In the genomic region with DNA sequence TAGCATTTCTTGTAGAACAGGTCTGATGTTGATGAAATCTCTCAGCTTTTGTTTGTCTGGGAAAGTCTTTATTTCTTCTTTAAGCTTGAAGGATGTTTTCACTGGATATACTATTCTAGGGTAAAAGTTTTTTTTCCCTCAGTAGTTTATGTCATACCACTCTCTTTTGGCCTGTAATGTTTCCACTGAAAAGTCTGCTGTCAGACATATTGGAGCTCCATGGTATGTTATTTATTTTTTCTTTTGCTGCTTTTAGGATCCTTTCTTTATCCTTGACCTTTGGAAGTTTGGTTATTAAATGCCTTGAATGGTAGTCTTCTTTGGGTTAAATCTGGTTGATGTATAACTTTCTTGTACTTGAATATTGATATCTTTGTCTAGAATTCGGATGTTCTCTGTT, we compare ENCODE assay signal across 29 cellular contexts.
"Had no signal": no experiment of that assay in that cellular context is flagged by ENCODE, and none has a peak within 500 bp of the region (broad histone marks: within the 10 kb centered on the region; RNA-seq: fewer than 3 reads in every experiment).

No MANE protein-coding gene starts in this region.

- H3K4me1 ChIP-seq: adrenal gland, body of pancreas, esophagus squamous epithelium, gastroesophageal sphincter, heart right ventricle had no signal

- ATAC-seq: activated CD4-positive, CD25-positive, alpha-beta regulatory T cell treated with anti-CD3 and anti-CD28 coated beads, Interleukin-2, amount 50 U/mL, for 24 hours; activated naive CD4-positive, alpha-beta T cell treated with anti-CD3 and anti-CD28 coated beads, Interleukin-2, amount 50 U/mL, for 72 hours; activated T-cell treated with anti-CD3 and anti-CD28 coated beads, Interleukin-2, amount 50 U/mL, for 72 hours; body of pancreas; effector memory CD8-positive, alpha-beta T cell; gastroesophageal sphincter; heart right ventricle had no signal

- H3K4me3 Mint-ChIP-seq: activated B cell treated with CpG ODN at 0.5 μM for 24 hours; activated CD4-positive, alpha-beta memory T cell treated with anti-CD3 and anti-CD28 coated beads for 36 hours; activated naive CD4-positive, alpha-beta T cell treated with anti-CD3 and anti-CD28 coated beads, Interleukin-2, amount 10 ng/mL, durations not matched to agents 7 days and 5 days; activated T-cell treated with anti-CD3 and anti-CD28 coated beads, Interleukin-2, amount 50 U/mL, for 24 hours; activated T-cell treated with anti-CD3 and anti-CD28 coated beads, Interleukin-2, amount 50 U/mL, for 72 hours; effector memory CD8-positive, alpha-beta T cell had no signal

- H3K27ac ChIP-seq: adrenal gland, body of pancreas, epithelial cell of prostate, esophagus squamous epithelium, gastroesophageal sphincter, heart right ventricle, VCaP had no signal

- H3K36me3 ChIP-seq: adrenal gland, esophagus squamous epithelium, gastroesophageal sphincter had no signal

- FAIRE-seq: endothelial cell of umbilical vein had no signal

- H3K27ac Mint-ChIP-seq: activated B cell treated with CpG ODN at 0.5 μM for 24 hours; activated CD4-positive, alpha-beta memory T cell treated with anti-CD3 and anti-CD28 coated beads for 36 hours; activated naive CD4-positive, alpha-beta T cell treated with anti-CD3 and anti-CD28 coated beads, Interleukin-2, amount 10 ng/mL, durations not matched to agents 7 days and 5 days; activated T-cell treated with anti-CD3 and anti-CD28 coated beads, Interleukin-2, amount 50 U/mL, for 24 hours; activated T-cell treated with anti-CD3 and anti-CD28 coated beads, Interleukin-2, amount 50 U/mL, for 72 hours; effector memory CD8-positive, alpha-beta T cell had no signal

- H3K27me3 ChIP-seq: adrenal gland, body of pancreas, esophagus squamous epithelium, gastroesophageal sphincter, heart right ventricle had no signal

- DNase-seq: activated B cell treated with CpG ODN at 0.5 μM for 24 hours; activated CD4-positive, alpha-beta memory T cell treated with anti-CD3 and anti-CD28 coated beads for 36 hours; activated CD4-positive, alpha-beta T cell treated with anti-CD3 and anti-CD28 coated beads for 48 hours; activated CD8-positive, alpha-beta memory T cell treated with anti-CD3 and anti-CD28 coated beads, Interleukin-2, amount 50 U/mL, for 48 hours; activated gamma-delta T cell; activated naive CD4-positive, alpha-beta T cell; activated naive CD4-positive, alpha-beta T cell treated with anti-CD3 and anti-CD28 coated beads, Interleukin-2, amount 10 ng/mL, durations not matched to agents 7 days and 5 days; activated T-cell treated with anti-CD3 and anti-CD28 coated beads for 4 hours; activated T-cell treated with anti-CD3 and anti-CD28 coated beads, Interleukin-2, amount 50 U/mL, for 24 hours; activated T-cell treated with anti-CD3 and anti-CD28 coated beads, Interleukin-2, amount 50 U/mL, for 72 hours; adrenal gland; amygdala; aorta; body of pancreas; caudate nucleus; cortex of kidney; dermis blood vessel endothelial cell; effector CD4-positive, alpha-beta T cell; effector memory CD8-positive, alpha-beta T cell; esophagus squamous epithelium; foreskin melanocyte; heart right ventricle; T-helper 2 cell had no signal

- H3K4me3 ChIP-seq: adrenal gland, body of pancreas, esophagus squamous epithelium, gastroesophageal sphincter, heart right ventricle had no signal

- H3K27me3 Mint-ChIP-seq: activated B cell treated with CpG ODN at 0.5 μM for 24 hours; activated CD4-positive, alpha-beta memory T cell treated with anti-CD3 and anti-CD28 coated beads for 36 hours; activated naive CD4-positive, alpha-beta T cell treated with anti-CD3 and anti-CD28 coated beads, Interleukin-2, amount 10 ng/mL, durations not matched to agents 7 days and 5 days; activated T-cell treated with anti-CD3 and anti-CD28 coated beads, Interleukin-2, amount 50 U/mL, for 24 hours; effector memory CD8-positive, alpha-beta T cell had no signal
